Comparison of ENCODE assay signal across 18 cellular contexts in genomic region chr15:77087213-77087612, GRCh38. TPM values are rescaled to one million over a fixed set of nuclear protein-coding genes. Genes with fewer than 3 reads are reported as not detected.
DNase-seq lines count a peak whose midpoint lies in the region; ATAC-seq lines count a peak whose summit lies in the region.
"Had no signal": no experiment of that assay in that cellular context is flagged by ENCODE, and none has a peak within 500 bp of the region (broad histone marks: within the 10 kb centered on the region; RNA-seq: fewer than 3 reads in every experiment).

No MANE protein-coding gene starts in this region.

- H3K4me2 ChIP-seq in neuronal stem cell (ENCODE audit: insufficient read depth, low read length, poor library complexity, severe bottlenecking): no peak overlapping the region
- H3K4me2 ChIP-seq: BLaER1, GM23338 had no signal

- H3K36me3 ChIP-seq in SJCRH30 (no peaks in the 10 kb centered on the region), neuronal stem cell (replicated peaks in 1 of 2; ENCODE audit: control insufficient read depth in 2 of 2, insufficient read depth in 2 of 2, low read length in 2 of 2) (no peaks in the 10 kb centered on the region)
- H3K36me3 ChIP-seq: BLaER1 had no signal

- no peak overlapping the region for H3K23ac ChIP-seq in neuronal stem cell (ENCODE audit: low read depth, low read length, poor library complexity)

- no peaks in the 10 kb centered on the region for H3K9me3 ChIP-seq in SJCRH30 (replicated peaks)
- no peaks in the 10 kb centered on the region for H3K9me3 ChIP-seq in neuronal stem cell (replicated peaks in 1 of 2; ENCODE audit: control insufficient read depth in 2 of 2, insufficient read depth in 1 of 2, low read depth in 1 of 2, low read length in 2 of 2)
- H3K9me3 ChIP-seq: BLaER1, Caco-2 had no signal

- H2BK120ac ChIP-seq in neuronal stem cell (ENCODE audit: low read depth, low read length): no peak overlapping the region

- no peak overlapping the region for H3K9ac ChIP-seq in neuronal stem cell (ENCODE audit: low read depth, low read length, poor library complexity)
- H3K9ac ChIP-seq: BLaER1 had no signal

- ATAC-seq in GM21381 (IDR thresholded peaks at IDR 0.05; ENCODE audit: unreplicated experiment): no peak
- ATAC-seq: CD8-positive, alpha-beta T cell; GM12878; GM23338; HCT116 had no signal

- peaks cover 47% of the 10 kb centered on the region for H3K4me1 ChIP-seq in SJCRH30
- H3K4me1 ChIP-seq in neuronal stem cell (ENCODE audit: control insufficient read depth in 2 of 2, insufficient read depth in 1 of 2, low read depth in 1 of 2, low read length in 2 of 2): peaks cover 0 to 2% of the 10 kb centered on the region in 2 donors
- H3K4me1 ChIP-seq: Caco-2 had no signal

- H3K27me3 ChIP-seq in SJCRH30 (no peaks in the 10 kb centered on the region), neuronal stem cell (ENCODE audit: control insufficient read depth in 3 of 3, insufficient read depth in 3 of 3, low read depth in 1 of 3, low read length in 3 of 3) (peaks cover 0 to 7% (median 0%) of the 10 kb centered on the region in 3 experiments)
- H3K27me3 ChIP-seq: BLaER1 had no signal

- H2BK15ac ChIP-seq in neuronal stem cell (ENCODE audit: low read length): no peak overlapping the region

- no peak overlapping the region for H3K4ac ChIP-seq in neuronal stem cell (ENCODE audit: low read length)

- H3K27ac ChIP-seq in SJCRH30 (no peak overlapping the region), neuronal stem cell (replicated peaks; ENCODE audit: low read length) (no peak overlapping the region)
- H3K27ac ChIP-seq: BLaER1, C4-2B had no signal

- H2AK5ac ChIP-seq in neuronal stem cell (ENCODE audit: low read depth, low read length): peak overlapping the region; percentile 60

- no peak overlapping the region for H3K14ac ChIP-seq in neuronal stem cell (ENCODE audit: low read length)

- WGBS in neuronal stem cell (ENCODE audit: extremely low coverage in 2 of 2, insufficient read length in 2 of 2, insufficient replicate concordance in 1 of 2), 2 donors: no CpG with 5 or more reads among the region's 2 CpGs

- no peaks in the 10 kb centered on the region for H3K79me1 ChIP-seq in neuronal stem cell (ENCODE audit: low read depth, low read length)

- H4K8ac ChIP-seq in neuronal stem cell (ENCODE audit: low read depth, low read length): no peak overlapping the region

- DNase-seq in SJCRH30: peak; percentile 22 to 34
- no peak for DNase-seq in neuronal stem cell (ENCODE audit: low spot score)
- DNase-seq in ureter (ENCODE audit: low spot score): peak; percentile 26
- no peak for DNase-seq in superior temporal gyrus (ENCODE audit: extremely low spot score)
- no peak for DNase-seq in GDM1 (lab: John Stamatoyannopoulos, UW)
- DNase-seq: Caco-2; CD4-positive, CD25-positive, alpha-beta regulatory T cell; CD8-positive, alpha-beta T cell; DMS153; DND-41; H9; HFFc6 had no signal

- H3K18ac ChIP-seq in neuronal stem cell (ENCODE audit: low read length): no peak overlapping the region

- H4K91ac ChIP-seq in neuronal stem cell (ENCODE audit: low read depth, low read length, poor library complexity): no peak overlapping the region

- no peak overlapping the region for H2BK12ac ChIP-seq in neuronal stem cell (ENCODE audit: low read length)

- no peak overlapping the region for H2BK5ac ChIP-seq in neuronal stem cell (ENCODE audit: low read length)

- no peak overlapping the region for H3K4me3 ChIP-seq in SJCRH30
- H3K4me3 ChIP-seq in neuronal stem cell (ENCODE audit: low read length in 2 of 2): no peak overlapping the region
- H3K4me3 ChIP-seq: BLaER1, GM12878, GM23338 had no signal

- H2AFZ ChIP-seq in neuronal stem cell (ENCODE audit: low read length): no peak overlapping the region
- H2AFZ ChIP-seq: GM23338 had no signal

RNA-seq across cellular contexts. Expression of gene TSPAN3, which starts 16.3 kb away (rescaled TPM):
- 463 and 473 TPM in 2 replicates for total RNA-seq in SJCRH30 (2014; rRNA removed; shearing (Covaris generic))
- polyA plus RNA-seq in neuronal stem cell (2013, experiment 1 of 2): 251 TPM
- 239 TPM for polyA plus RNA-seq in neuronal stem cell (2013, experiment 2 of 2)
- total RNA-seq in ureter: 166 TPM

Comparison
In these comparisons a context has a peak if more than half of its experiments do, and no peak if none do; other contexts are left out.
1. DNase-seq: peak in SJCRH30 (2 of 2) and ureter (single experiment); none in neuronal stem cell (single experiment), superior temporal gyrus (single experiment) and GDM1 (single experiment).